Comparison of ENCODE assay signal across 26 cellular contexts in genomic region chr5:90909945-90910344, GRCh38.
DNase-seq lines count a peak whose midpoint lies in the region; ATAC-seq, FAIRE-seq and TF ChIP-seq lines count a peak whose summit lies in the region.
"Had no signal": no experiment of that assay in that cellular context is flagged by ENCODE, and none has a peak within 500 bp of the region (broad histone marks: within the 10 kb centered on the region; RNA-seq: fewer than 3 reads in every experiment).

No MANE protein-coding gene starts in this region.

- peaks cover 30% of the 10 kb centered on the region for H3K36me3 Mint-ChIP-seq in nephron progenitor cell (ENCODE audit: low read depth)

- FAIRE-seq in bronchial epithelial cell (lab: Jason Lieb, UNC), result no peak
- FAIRE-seq: HTR-8/SVneo had no signal

- TF ChIP-seq CTCF in HEK293 (tag by site-specific recombination; IDR thresholded peaks at IDR 0.05) (no peak), bronchial epithelial cell (IDR thresholded peaks at IDR 0.05; ENCODE audit: insufficient read depth, low read length, severe bottlenecking) (no peak), nephron progenitor cell (IDR thresholded peaks at IDR 0.05) (no peak), upper lobe of right lung (IDR thresholded peaks at IDR 0.05) (no peak), right atrium auricular region (IDR thresholded peaks at IDR 0.05) (no peak)

- DNase-seq in bronchial epithelial cell (ENCODE audit: low read depth) (peak; percentile 85), nephron progenitor cell (no peak), upper lobe of right lung (no peak), right atrium auricular region (ENCODE audit: low spot score) (no peak), NCI-H345 treated with DMSO at 0.1 percent for 48 hours (lab: John Stamatoyannopoulos, UW; ENCODE audit: unreplicated experiment) (no peak), dermis blood vessel endothelial cell (no peak)
- DNase-seq: ACHN; CD4-positive, alpha-beta T cell; COR-L47; GDM1; GOT3; HCEC 1CT; IMR-90; NCI-H1105; NCI-H146; NCI-H2029 treated with DMSO at 0.1 percent for 48 hours; NCI-H510A; NCI-H774; NK-92 treated with Interleukin-12 subunit alpha and Interleukin-12 subunit beta, amount 100 ng/mL, for 24 hours; SIG-M5; SK-N-SH had no signal

- H3K4me1 ChIP-seq in HEK293 (ENCODE audit: control insufficient read depth, insufficient read depth, low read length), result peaks cover 23% of the 10 kb centered on the region
- no peaks in the 10 kb centered on the region for H3K4me1 ChIP-seq in upper lobe of right lung
- no peaks in the 10 kb centered on the region for H3K4me1 ChIP-seq in right atrium auricular region
- H3K4me1 ChIP-seq: BLaER1 had no signal

- no peak overlapping the region for H3K4me3 Mint-ChIP-seq in nephron progenitor cell
- H3K4me3 Mint-ChIP-seq: CD4-positive, alpha-beta T cell had no signal

- H3K4me3 ChIP-seq in HEK293 (ENCODE audit: low read depth, low read length), result no peak overlapping the region
- no peak overlapping the region for H3K4me3 ChIP-seq in bronchial epithelial cell (ENCODE audit: low read depth, low read length)
- H3K4me3 ChIP-seq in upper lobe of right lung, result no peak overlapping the region
- no peak overlapping the region for H3K4me3 ChIP-seq in right atrium auricular region
- H3K4me3 ChIP-seq: BLaER1 had no signal

- intact Hi-C loops in upper lobe of right lung (cut with DNase I), result no loop called here

- H3K9me3 ChIP-seq in HEK293 (ENCODE audit: control insufficient read depth, insufficient read depth, low read depth, low read length) (no peaks in the 10 kb centered on the region), upper lobe of right lung (no peaks in the 10 kb centered on the region), right atrium auricular region (no peaks in the 10 kb centered on the region)
- H3K9me3 ChIP-seq: BLaER1, SK-N-SH had no signal

- peaks cover 5% of the 10 kb centered on the region for H3K9me3 Mint-ChIP-seq in nephron progenitor cell
- H3K9me3 Mint-ChIP-seq: CD4-positive, alpha-beta T cell had no signal

- ATAC-seq in upper lobe of right lung, result peak; percentile 45
- ATAC-seq: Panc1 had no signal

- POLR2A ChIA-PET in HEK293 (lab: Yijun Ruan, JAX), result interaction anchor here (1.1 kb wide), 1 partner anchor 371 kb away, joined by 3 read pairs; no protein-coding TSS in a partner anchor

- H3K4me1 Mint-ChIP-seq in nephron progenitor cell, result peaks cover 24% of the 10 kb centered on the region

- H3K27me3 ChIP-seq in bronchial epithelial cell (ENCODE audit: control insufficient read depth, insufficient read depth, low read length) (no peaks in the 10 kb centered on the region), upper lobe of right lung (no peaks in the 10 kb centered on the region), right atrium auricular region (no peaks in the 10 kb centered on the region)
- H3K27me3 ChIP-seq: BLaER1 had no signal

- H3K27ac ChIP-seq in HEK293 (ENCODE audit: extremely low read depth, low read depth, low read length) (no peak overlapping the region), upper lobe of right lung (no peak overlapping the region), right atrium auricular region (no peak overlapping the region)
- H3K27ac ChIP-seq: BLaER1, KMS-11 had no signal

- CTCF ChIA-PET in HEK293 (lab: Yijun Ruan, JAX), result interaction anchor here (0.6 to 1.7 kb wide), 2 partner anchors 467 to 476 kb away, joined by 3 to 4 read pairs; no protein-coding TSS in a partner anchor

- H3K27me3 Mint-ChIP-seq in nephron progenitor cell (ENCODE audit: low read depth, poor library complexity), result no peaks in the 10 kb centered on the region

- H3K27ac Mint-ChIP-seq in nephron progenitor cell, result peak overlapping the region; percentile 72
- H3K27ac Mint-ChIP-seq: CD4-positive, alpha-beta T cell had no signal

- H3K36me3 ChIP-seq in HEK293 (ENCODE audit: control insufficient read depth in 2 of 2, insufficient read depth in 1 of 2, low read length in 2 of 2) (no peaks in the 10 kb centered on the region), bronchial epithelial cell (ENCODE audit: control insufficient read depth, insufficient read depth, low read length) (no peaks in the 10 kb centered on the region), upper lobe of right lung (no peaks in the 10 kb centered on the region), right atrium auricular region (no peaks in the 10 kb centered on the region)
- H3K36me3 ChIP-seq: BLaER1 had no signal

TF ChIP-seq in HEK293, 187 proteins besides CTCF, POLR2A, EP300 and RAD21:
- TF ChIP-seq SP3 (tag by site-specific recombination; IDR thresholded peaks at IDR 0.05), result no peak
- no peak for TF ChIP-seq ZNF76 (tag by site-specific recombination; IDR thresholded peaks at IDR 0.05; ENCODE audit: borderline replicate concordance, low read depth)
- no peak for TF ChIP-seq ZNF48 (tag by site-specific recombination; IDR thresholded peaks at IDR 0.05)
- TF ChIP-seq OSR2 (tag by site-specific recombination; IDR thresholded peaks at IDR 0.05), result peak; percentile 60
- TF ChIP-seq, protein P1, sequence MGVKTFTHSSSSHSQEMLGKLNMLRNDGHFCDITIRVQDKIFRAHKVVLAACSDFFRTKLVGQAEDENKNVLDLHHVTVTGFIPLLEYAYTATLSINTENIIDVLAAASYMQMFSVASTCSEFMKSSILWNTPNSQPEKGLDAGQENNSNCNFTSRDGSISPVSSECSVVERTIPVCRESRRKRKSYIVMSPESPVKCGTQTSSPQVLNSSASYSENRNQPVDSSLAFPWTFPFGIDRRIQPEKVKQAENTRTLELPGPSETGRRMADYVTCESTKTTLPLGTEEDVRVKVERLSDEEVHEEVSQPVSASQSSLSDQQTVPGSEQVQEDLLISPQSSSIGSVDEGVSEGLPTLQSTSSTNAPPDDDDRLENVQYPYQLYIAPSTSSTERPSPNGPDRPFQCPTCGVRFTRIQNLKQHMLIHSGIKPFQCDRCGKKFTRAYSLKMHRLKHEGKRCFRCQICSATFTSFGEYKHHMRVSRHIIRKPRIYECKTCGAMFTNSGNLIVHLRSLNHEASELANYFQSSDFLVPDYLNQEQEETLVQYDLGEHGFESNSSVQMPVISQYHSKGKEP (tag by site-specific recombination; IDR thresholded peaks at IDR 0.05), result 0 out of 2 replicates have a peak, but pooled peaks have one; percentile 61
- 0 out of 2 replicates have a peak, but pooled peaks have one; percentile 36 for TF ChIP-seq FEZF1 (tag by site-specific recombination; IDR thresholded peaks at IDR 0.05)
- TF ChIP-seq, protein P2, sequence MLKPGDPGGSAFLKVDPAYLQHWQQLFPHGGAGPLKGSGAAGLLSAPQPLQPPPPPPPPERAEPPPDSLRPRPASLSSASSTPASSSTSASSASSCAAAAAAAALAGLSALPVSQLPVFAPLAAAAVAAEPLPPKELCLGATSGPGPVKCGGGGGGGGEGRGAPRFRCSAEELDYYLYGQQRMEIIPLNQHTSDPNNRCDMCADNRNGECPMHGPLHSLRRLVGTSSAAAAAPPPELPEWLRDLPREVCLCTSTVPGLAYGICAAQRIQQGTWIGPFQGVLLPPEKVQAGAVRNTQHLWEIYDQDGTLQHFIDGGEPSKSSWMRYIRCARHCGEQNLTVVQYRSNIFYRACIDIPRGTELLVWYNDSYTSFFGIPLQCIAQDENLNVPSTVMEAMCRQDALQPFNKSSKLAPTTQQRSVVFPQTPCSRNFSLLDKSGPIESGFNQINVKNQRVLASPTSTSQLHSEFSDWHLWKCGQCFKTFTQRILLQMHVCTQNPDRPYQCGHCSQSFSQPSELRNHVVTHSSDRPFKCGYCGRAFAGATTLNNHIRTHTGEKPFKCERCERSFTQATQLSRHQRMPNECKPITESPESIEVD (tag by site-specific recombination; IDR thresholded peaks at IDR 0.05), result peak; percentile 74
